In the genomic region with DNA sequence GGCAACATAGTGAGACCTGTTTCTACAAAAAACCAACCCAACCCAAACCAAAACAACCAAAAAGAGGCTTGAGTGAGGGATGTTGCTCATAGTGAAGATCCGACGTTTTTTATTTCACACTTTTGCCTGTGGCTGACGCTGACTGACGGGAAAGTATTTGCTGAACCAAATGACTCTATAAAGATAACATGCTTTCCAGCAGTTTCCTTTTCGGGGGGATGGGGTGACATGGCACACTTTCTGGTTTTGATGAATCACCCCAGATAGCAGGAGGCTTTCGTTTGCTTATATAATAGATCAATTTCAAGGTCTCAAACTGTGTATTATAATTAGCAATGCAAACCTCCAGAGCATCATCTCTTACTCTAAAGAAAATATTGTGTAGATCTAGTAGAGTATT, we compare ENCODE assay signal across 17 cellular contexts.
A peak's percentile ranks its signal among the peaks of the same experiment; 100 is the strongest.
DNase-seq lines count a peak whose midpoint lies in the region; ATAC-seq and TF ChIP-seq lines count a peak whose summit lies in the region.
"Had no signal": no experiment of that assay in that cellular context is flagged by ENCODE, and none has a peak within 500 bp of the region (broad histone marks: within the 10 kb centered on the region; RNA-seq: fewer than 3 reads in every experiment).

No MANE protein-coding gene starts in this region.

- H3K27me3 Mint-ChIP-seq in activated CD4-positive, alpha-beta T cell treated with anti-CD3 and anti-CD28 coated beads, Interleukin-2, amount 10 ng/mL, durations not matched to agents 24 days and 14 days, result peaks cover 11% of the 10 kb centered on the region
- peaks cover 3% of the 10 kb centered on the region for H3K27me3 Mint-ChIP-seq in GM23338 (ENCODE audit: insufficient read depth, low read depth, poor library complexity)
- peaks cover 3% of the 10 kb centered on the region for H3K27me3 Mint-ChIP-seq in T-helper 2 cell treated with Interferon-gamma antibody and Interleukin-4, amounts not matched to agents 5 μg/mL and 100 μg/mL, for 36 hours (ENCODE audit: low read depth)

- H3K27me3 ChIP-seq in GM23338 (ENCODE audit: insufficient read depth) (no peaks in the 10 kb centered on the region), sigmoid colon (no peaks in the 10 kb centered on the region)

- H3K27ac ChIP-seq in GM23338 (ENCODE audit: low read depth), result no peak overlapping the region
- no peak overlapping the region for H3K27ac ChIP-seq in sigmoid colon
- H3K27ac ChIP-seq: A549 had no signal

- no peak for ATAC-seq in GM23338
- ATAC-seq: A549, Panc1 had no signal

- H3F3A ChIP-seq in GM23338 (replicated peaks; ENCODE audit: low read depth), result no peaks in the 10 kb centered on the region

- H3K4me1 Mint-ChIP-seq in activated CD4-positive, alpha-beta T cell treated with anti-CD3 and anti-CD28 coated beads, Interleukin-2, amount 10 ng/mL, durations not matched to agents 24 days and 14 days, result peaks cover 20% of the 10 kb centered on the region
- H3K4me1 Mint-ChIP-seq in GM23338, result peaks cover 28% of the 10 kb centered on the region
- peaks cover 46% of the 10 kb centered on the region for H3K4me1 Mint-ChIP-seq in T-helper 2 cell treated with Interferon-gamma antibody and Interleukin-4, amounts not matched to agents 5 μg/mL and 100 μg/mL, for 36 hours (ENCODE audit: low read depth)

- H3K4me3 ChIP-seq in GM23338, result no peak overlapping the region
- no peak overlapping the region for H3K4me3 ChIP-seq in choroid plexus epithelial cell (ENCODE audit: low read depth, low read length)
- no peak overlapping the region for H3K4me3 ChIP-seq in sigmoid colon
- H3K4me3 ChIP-seq: A549 had no signal

- peak overlapping the region; percentile 25; the same call in 1 of the 2 replicates for H2AFZ ChIP-seq in GM23338

- H3K9me3 Mint-ChIP-seq in activated CD4-positive, alpha-beta T cell treated with anti-CD3 and anti-CD28 coated beads, Interleukin-2, amount 10 ng/mL, durations not matched to agents 24 days and 14 days, result peaks cover 7% of the 10 kb centered on the region
- H3K9me3 Mint-ChIP-seq in GM23338, result no peaks in the 10 kb centered on the region
- H3K9me3 Mint-ChIP-seq in T-helper 2 cell treated with Interferon-gamma antibody and Interleukin-4, amounts not matched to agents 5 μg/mL and 100 μg/mL, for 36 hours, result peaks cover 4% of the 10 kb centered on the region

- H4K20me1 ChIP-seq in GM23338 (replicated peaks; ENCODE audit: insufficient read depth), result no peaks in the 10 kb centered on the region

- no peaks in the 10 kb centered on the region for H3K9me3 ChIP-seq in sigmoid colon
- H3K9me3 ChIP-seq: A549 had no signal

- H3K4me3 Mint-ChIP-seq in activated CD4-positive, alpha-beta T cell treated with anti-CD3 and anti-CD28 coated beads, Interleukin-2, amount 10 ng/mL, durations not matched to agents 24 days and 14 days, result no peak overlapping the region
- no peak overlapping the region for H3K4me3 Mint-ChIP-seq in GM23338
- H3K4me3 Mint-ChIP-seq in T-helper 2 cell treated with Interferon-gamma antibody and Interleukin-4, amounts not matched to agents 5 μg/mL and 100 μg/mL, for 36 hours, result no peak overlapping the region

- H3K36me3 ChIP-seq in GM23338 (ENCODE audit: insufficient read depth), result no peaks in the 10 kb centered on the region
- H3K36me3 ChIP-seq in sigmoid colon, result no peaks in the 10 kb centered on the region

- DNase-seq in activated CD4-positive, alpha-beta T cell treated with anti-CD3 and anti-CD28 coated beads, Interleukin-2, amount 10 ng/mL, durations not matched to agents 24 days and 14 days, result peak; percentile 56
- DNase-seq in activated CD4-positive, alpha-beta T cell treated with anti-CD3 and anti-CD28 coated beads, Interleukin-2, amount 50 U/mL, for 48 hours, result no peak
- DNase-seq in GM23338 (ENCODE audit: low spot score) (no peak), choroid plexus epithelial cell (ENCODE audit: low read depth) (peak; percentile 8), A172 (ENCODE audit: low spot score) (no peak), amygdala (lab: John Stamatoyannopoulos, UW) (no peak), sigmoid colon (no peak)
- peak; percentile 60 for DNase-seq in T-helper 2 cell treated with Interferon-gamma antibody and Interleukin-4, amounts not matched to agents 5 μg/mL and 100 μg/mL, for 36 hours (ENCODE audit: low spot score)
- DNase-seq: C1 segment of cervical spinal cord, DMS79 treated with DMSO at 0.1 percent for 48 hours, GDM1, KBM-7, NCI-H1417 treated with DMSO at 0.1 percent for 48 hours, NCI-H1930, NCI-H82 had no signal

- 10 to 27% methylated on average over 6 of the region's 6 CpGs for WGBS in sigmoid colon, 2 donors

- H3K4me1 ChIP-seq in GM23338 (ENCODE audit: insufficient read depth) (peaks cover 19% of the 10 kb centered on the region), sigmoid colon (no peaks in the 10 kb centered on the region)
- H3K4me1 ChIP-seq: A549 had no signal

- TF ChIP-seq CTCF in GM23338 (conservative IDR thresholded peaks at IDR 0.05; ENCODE audit: low read depth in 2 of 2) (no peak), choroid plexus epithelial cell (conservative IDR thresholded peaks at IDR 0.05; ENCODE audit: low read depth, low read length) (no peak), sigmoid colon (IDR thresholded peaks at IDR 0.05) (no peak)

- intact Hi-C loops in activated CD4-positive, alpha-beta T cell treated with anti-CD3 and anti-CD28 coated beads, Interleukin-2, amount 10 ng/mL, durations not matched to agents 24 days and 14 days (cut with micrococcal nuclease), result no loop called here
- intact Hi-C loops in sigmoid colon (cut with DNase I), result no loop called here

- H3K4me2 ChIP-seq in GM23338, result no peak overlapping the region
- H3K4me2 ChIP-seq: A549 had no signal

- H3K9me2 ChIP-seq in GM23338 (ENCODE audit: insufficient read depth), result no peaks in the 10 kb centered on the region

- no peaks in the 10 kb centered on the region for H3K79me2 ChIP-seq in GM23338 (replicated peaks; ENCODE audit: insufficient read depth)

- H3K27ac Mint-ChIP-seq in activated CD4-positive, alpha-beta T cell treated with anti-CD3 and anti-CD28 coated beads, Interleukin-2, amount 10 ng/mL, durations not matched to agents 24 days and 14 days, result no peak overlapping the region
- H3K27ac Mint-ChIP-seq in GM23338, result no peak overlapping the region
- peak overlapping the region; percentile 71 for H3K27ac Mint-ChIP-seq in T-helper 2 cell treated with Interferon-gamma antibody and Interleukin-4, amounts not matched to agents 5 μg/mL and 100 μg/mL, for 36 hours

- TF ChIP-seq EP300 in sigmoid colon (IDR thresholded peaks at IDR 0.05), result no peak

- no peak for TF ChIP-seq POLR2A in sigmoid colon (IDR thresholded peaks at IDR 0.05)

- peaks cover 3% of the 10 kb centered on the region for H3K36me3 Mint-ChIP-seq in activated CD4-positive, alpha-beta T cell treated with anti-CD3 and anti-CD28 coated beads, Interleukin-2, amount 10 ng/mL, durations not matched to agents 24 days and 14 days (ENCODE audit: low read depth)
- no peaks in the 10 kb centered on the region for H3K36me3 Mint-ChIP-seq in GM23338 (ENCODE audit: low read depth)
- H3K36me3 Mint-ChIP-seq in T-helper 2 cell treated with Interferon-gamma antibody and Interleukin-4, amounts not matched to agents 5 μg/mL and 100 μg/mL, for 36 hours (ENCODE audit: low read depth), result peaks cover 10% of the 10 kb centered on the region

TF ChIP-seq in GM23338, 12 proteins besides CTCF, POLR2A, EP300 and RAD21 (continues in another document):
- TF ChIP-seq CREB1 (CRISPR knock-in tag; IDR thresholded peaks at IDR 0.05; ENCODE audit: low read depth), result no peak
- TF ChIP-seq, protein P1, sequence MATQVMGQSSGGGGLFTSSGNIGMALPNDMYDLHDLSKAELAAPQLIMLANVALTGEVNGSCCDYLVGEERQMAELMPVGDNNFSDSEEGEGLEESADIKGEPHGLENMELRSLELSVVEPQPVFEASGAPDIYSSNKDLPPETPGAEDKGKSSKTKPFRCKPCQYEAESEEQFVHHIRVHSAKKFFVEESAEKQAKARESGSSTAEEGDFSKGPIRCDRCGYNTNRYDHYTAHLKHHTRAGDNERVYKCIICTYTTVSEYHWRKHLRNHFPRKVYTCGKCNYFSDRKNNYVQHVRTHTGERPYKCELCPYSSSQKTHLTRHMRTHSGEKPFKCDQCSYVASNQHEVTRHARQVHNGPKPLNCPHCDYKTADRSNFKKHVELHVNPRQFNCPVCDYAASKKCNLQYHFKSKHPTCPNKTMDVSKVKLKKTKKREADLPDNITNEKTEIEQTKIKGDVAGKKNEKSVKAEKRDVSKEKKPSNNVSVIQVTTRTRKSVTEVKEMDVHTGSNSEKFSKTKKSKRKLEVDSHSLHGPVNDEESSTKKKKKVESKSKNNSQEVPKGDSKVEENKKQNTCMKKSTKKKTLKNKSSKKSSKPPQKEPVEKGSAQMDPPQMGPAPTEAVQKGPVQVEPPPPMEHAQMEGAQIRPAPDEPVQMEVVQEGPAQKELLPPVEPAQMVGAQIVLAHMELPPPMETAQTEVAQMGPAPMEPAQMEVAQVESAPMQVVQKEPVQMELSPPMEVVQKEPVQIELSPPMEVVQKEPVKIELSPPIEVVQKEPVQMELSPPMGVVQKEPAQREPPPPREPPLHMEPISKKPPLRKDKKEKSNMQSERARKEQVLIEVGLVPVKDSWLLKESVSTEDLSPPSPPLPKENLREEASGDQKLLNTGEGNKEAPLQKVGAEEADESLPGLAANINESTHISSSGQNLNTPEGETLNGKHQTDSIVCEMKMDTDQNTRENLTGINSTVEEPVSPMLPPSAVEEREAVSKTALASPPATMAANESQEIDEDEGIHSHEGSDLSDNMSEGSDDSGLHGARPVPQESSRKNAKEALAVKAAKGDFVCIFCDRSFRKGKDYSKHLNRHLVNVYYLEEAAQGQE (IDR thresholded peaks at IDR 0.05; ENCODE audit: unreplicated experiment), result no peak

Comparison
In these comparisons a context has a peak if more than half of its experiments do, and no peak if none do; other contexts are left out.
1. DNase-seq: peak in activated CD4-positive, alpha-beta T cell treated with anti-CD3 and anti-CD28 coated beads, Interleukin-2, amount 10 ng/mL, durations not matched to agents 24 days and 14 days (single experiment), T-helper 2 cell treated with Interferon-gamma antibody and Interleukin-4, amounts not matched to agents 5 μg/mL and 100 μg/mL, for 36 hours (single experiment) and choroid plexus epithelial cell (single experiment); none in activated CD4-positive, alpha-beta T cell treated with anti-CD3 and anti-CD28 coated beads, Interleukin-2, amount 50 U/mL, for 48 hours (0 of 2), GM23338 (single experiment), A172 (single experiment), amygdala (0 of 56) and sigmoid colon (single experiment).